Comparison of ENCODE assay signal across 15 cellular contexts in the genomic region with DNA sequence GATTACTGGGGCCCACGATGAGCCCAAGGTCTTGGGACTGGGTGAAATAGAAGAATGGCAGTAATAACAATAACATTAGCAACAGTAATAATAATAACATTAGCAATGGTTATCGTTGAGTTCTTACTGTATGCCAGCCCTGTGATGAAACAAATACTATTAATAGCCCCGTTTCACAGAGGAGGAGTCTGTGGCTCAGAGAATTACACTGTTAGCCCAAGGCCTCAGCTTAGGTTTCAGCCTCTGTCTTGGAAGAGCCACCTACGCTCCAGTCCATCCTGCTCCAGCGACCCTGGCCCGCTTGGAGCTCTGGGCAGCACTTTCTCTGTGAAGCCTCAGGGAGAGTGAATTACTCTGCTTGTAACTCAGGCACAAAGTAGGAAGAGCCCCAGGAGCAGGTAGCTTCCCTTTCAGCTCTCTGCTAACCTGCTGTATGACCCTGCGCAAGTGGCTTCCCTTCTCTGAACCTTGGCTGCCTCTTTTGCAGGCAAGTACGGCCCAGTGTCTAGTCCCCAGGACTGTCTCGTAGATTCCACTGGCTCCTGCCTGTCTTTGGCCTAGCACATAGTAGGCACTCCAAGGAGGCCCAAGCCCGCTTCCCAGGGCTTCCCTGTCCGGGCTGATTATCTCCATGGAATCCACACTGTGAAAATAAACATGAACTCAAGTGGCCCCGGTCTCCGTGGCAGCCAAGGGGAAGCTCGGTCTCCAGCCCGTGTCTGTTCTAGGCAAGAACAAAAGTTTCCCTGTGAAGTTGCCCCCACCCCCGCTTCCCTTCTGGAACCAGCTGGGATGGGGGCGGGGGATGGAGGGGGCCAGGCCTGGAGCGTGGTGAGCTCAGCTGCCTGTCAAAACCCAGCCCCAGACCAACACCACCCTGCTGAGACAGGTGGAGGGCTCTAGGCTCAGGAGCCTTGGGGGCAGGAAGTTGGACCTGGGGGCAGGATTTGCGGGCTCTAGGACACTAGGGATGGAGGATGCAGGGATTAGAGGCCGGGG. TPM values are rescaled to one million over a fixed set of nuclear protein-coding genes. Genes with fewer than 3 reads are reported as not detected.
DNase-seq lines count a peak whose midpoint lies in the region; ATAC-seq and TF ChIP-seq lines count a peak whose summit lies in the region.
"Had no signal": no experiment of that assay in that cellular context is flagged by ENCODE, and none has a peak within 500 bp of the region (broad histone marks: within the 10 kb centered on the region; RNA-seq: fewer than 3 reads in every experiment).

No MANE protein-coding gene starts in this region.

- no peak overlapping the region for H2BK120ac ChIP-seq in H9 (ENCODE audit: low read depth, low read length, poor library complexity, severe bottlenecking)

- intact Hi-C loops in PC-3 (cut with micrococcal nuclease), result no loop called here

- H2AFZ ChIP-seq in H9 (ENCODE audit: low read length), result no peak overlapping the region
- H2AFZ ChIP-seq in PC-3 (ENCODE audit: low read length), result no peak overlapping the region

- H3K9ac ChIP-seq in H9 (ENCODE audit: extremely low read depth, insufficient read length, low read length) (no peak overlapping the region), PC-3 (ENCODE audit: low read length) (no peak overlapping the region)
- H3K9ac ChIP-seq: KMS-11 had no signal

- no peaks in the 10 kb centered on the region for H3K79me1 ChIP-seq in H9 (ENCODE audit: insufficient read depth, low read depth, low read length, poor library complexity, severe bottlenecking)

- H3F3A ChIP-seq in PC-3 (ENCODE audit: low read length, unreplicated experiment), result no peaks in the 10 kb centered on the region

- no peak overlapping the region for H2BK5ac ChIP-seq in H9 (ENCODE audit: insufficient read length, low read length)

- H3K79me2 ChIP-seq in H9 (ENCODE audit: insufficient read depth, low read length), result no peaks in the 10 kb centered on the region
- H3K79me2 ChIP-seq in PC-3 (ENCODE audit: low read length), result no peaks in the 10 kb centered on the region

- no peaks in the 10 kb centered on the region for H3K27me3 ChIP-seq in H9 (ENCODE audit: insufficient read depth, low read length)
- H3K27me3 ChIP-seq in PC-3 (ENCODE audit: low read length), result no peaks in the 10 kb centered on the region

- no peak overlapping the region for H2BK20ac ChIP-seq in H9 (ENCODE audit: low read depth, low read length, poor library complexity, severe bottlenecking)

- H3K18ac ChIP-seq in H9 (ENCODE audit: insufficient read length, low read depth, low read length), result no peak overlapping the region

- H3K9me2 ChIP-seq in PC-3 (replicated peaks; ENCODE audit: low read length), result no peaks in the 10 kb centered on the region

- no peak overlapping the region for H3K23ac ChIP-seq in H9 (ENCODE audit: insufficient read length, low read depth, low read length)

- no peak overlapping the region for H2BK12ac ChIP-seq in H9 (ENCODE audit: insufficient read length, low read depth, low read length)

- no peaks in the 10 kb centered on the region for H3K9me3 ChIP-seq in H9 (ENCODE audit: control insufficient read depth, low read depth, low read length)
- no peaks in the 10 kb centered on the region for H3K9me3 ChIP-seq in PC-3 (ENCODE audit: low read length)

- no peaks in the 10 kb centered on the region; a peak in 1 of 7 replicates for H3K36me3 Mint-ChIP-seq in H9 (ENCODE audit: insufficient read depth in 1 of 3, low read depth in 3 of 3)
- peaks cover 2% of the 10 kb centered on the region for H3K36me3 Mint-ChIP-seq in chondrocyte (ENCODE audit: low read depth)
- H3K36me3 Mint-ChIP-seq in progenitor cell of endocrine pancreas (ENCODE audit: insufficient read depth), result no peaks in the 10 kb centered on the region
- no peaks in the 10 kb centered on the region for H3K36me3 Mint-ChIP-seq in activated naive CD8-positive, alpha-beta T cell treated with anti-CD3 and anti-CD28 coated beads, Interleukin-2, amount 50 U/mL, for 24 hours (ENCODE audit: low read depth)
- H3K36me3 Mint-ChIP-seq: activated CD8-positive, alpha-beta memory T cell treated with anti-CD3 and anti-CD28 coated beads, Interleukin-2, amount 10 ng/mL, durations not matched to agents 7 days and 5 days; CD8-positive, alpha-beta T cell had no signal

- H2AK5ac ChIP-seq in H9 (ENCODE audit: insufficient read length, low read length), result no peak overlapping the region

- no peak overlapping the region for H3K56ac ChIP-seq in H9 (ENCODE audit: insufficient read length, low read depth, low read length)

- H3K4me1 Mint-ChIP-seq in H9 (peaks cover 18 to 27% of the 10 kb centered on the region in 2 experiments), chondrocyte (ENCODE audit: low read depth) (peaks cover 17% of the 10 kb centered on the region), progenitor cell of endocrine pancreas (ENCODE audit: low read depth) (peaks cover 40% of the 10 kb centered on the region)
- no peaks in the 10 kb centered on the region for H3K4me1 Mint-ChIP-seq in activated naive CD8-positive, alpha-beta T cell treated with anti-CD3 and anti-CD28 coated beads, Interleukin-2, amount 50 U/mL, for 24 hours
- H3K4me1 Mint-ChIP-seq: activated CD8-positive, alpha-beta memory T cell treated with anti-CD3 and anti-CD28 coated beads, Interleukin-2, amount 10 ng/mL, durations not matched to agents 7 days and 5 days; T-helper 17 cell had no signal

- no peak overlapping the region for H4K8ac ChIP-seq in H9 (replicated peaks; ENCODE audit: insufficient read length, low read depth, low read length)

- no peak overlapping the region for H3K4ac ChIP-seq in H9 (ENCODE audit: low read depth, low read length)

- no peak for ATAC-seq in activated naive CD8-positive, alpha-beta T cell treated with anti-CD3 and anti-CD28 coated beads, Interleukin-2, amount 50 U/mL, for 24 hours
- no peak for ATAC-seq in PC-3
- ATAC-seq: activated CD8-positive, alpha-beta memory T cell treated with anti-CD3 and anti-CD28 coated beads, Interleukin-2, amount 10 ng/mL, durations not matched to agents 7 days and 5 days; CD8-positive, alpha-beta T cell; GM12878; T-helper 17 cell had no signal

- no peaks in the 10 kb centered on the region for H3K36me3 ChIP-seq in PC-3 (ENCODE audit: low read depth, low read length)

- H3K4me1 ChIP-seq in H9 (ENCODE audit: insufficient read depth, low read length) (no peaks in the 10 kb centered on the region), PC-3 (ENCODE audit: insufficient read depth, low read length) (no peaks in the 10 kb centered on the region)

- no CpG with 5 or more reads among the region's 20 CpGs for WGBS in H9 (ENCODE audit: extremely low coverage, insufficient read length, low lambda C conversion rate)

- TF ChIP-seq CTCF in H9 (conservative IDR thresholded peaks at IDR 0.05) (no peak), chondrocyte (IDR thresholded peaks at IDR 0.05) (no peak), progenitor cell of endocrine pancreas (IDR thresholded peaks at IDR 0.05; ENCODE audit: unreplicated experiment) (no peak), PC-3 (conservative IDR thresholded peaks at IDR 0.05; ENCODE audit: low read depth, low read length) (no peak)

- H3K4me3 Mint-ChIP-seq in H9 (no peak overlapping the region), chondrocyte (ENCODE audit: unreplicated experiment) (no peak overlapping the region), progenitor cell of endocrine pancreas (ENCODE audit: low read depth) (no peak overlapping the region)
- no peak overlapping the region for H3K4me3 Mint-ChIP-seq in activated naive CD8-positive, alpha-beta T cell treated with anti-CD3 and anti-CD28 coated beads, Interleukin-2, amount 50 U/mL, for 24 hours
- H3K4me3 Mint-ChIP-seq: activated CD8-positive, alpha-beta memory T cell treated with anti-CD3 and anti-CD28 coated beads, Interleukin-2, amount 10 ng/mL, durations not matched to agents 7 days and 5 days; CD8-positive, alpha-beta T cell; T-helper 17 cell had no signal

- H4K20me1 ChIP-seq in H9 (ENCODE audit: control insufficient read depth, insufficient read depth, insufficient read length), result no peaks in the 10 kb centered on the region
- no peaks in the 10 kb centered on the region for H4K20me1 ChIP-seq in PC-3 (ENCODE audit: low read length)

- H3K14ac ChIP-seq in H9 (ENCODE audit: insufficient read depth, low read length), result 0 out of 2 replicates have a peak overlapping the region, but pooled peaks have one; percentile 18

- no peak overlapping the region for H4K5ac ChIP-seq in H9 (ENCODE audit: insufficient read length, low read depth, low read length)

- H3K23me2 ChIP-seq in H9 (ENCODE audit: insufficient read length, low read depth, low read length, poor library complexity, severe bottlenecking), result no peaks in the 10 kb centered on the region

- BruUV-seq in PC-3 (replicated peaks; lab: Mats Ljungman, UMichigan), result no TSS peak

- H4K91ac ChIP-seq in H9 (ENCODE audit: insufficient read length, low read depth, low read length), result no peak overlapping the region

- H3K27me3 Mint-ChIP-seq in H9 (ENCODE audit: low read depth) (peaks cover 29% of the 10 kb centered on the region), chondrocyte (ENCODE audit: low read depth) (peaks cover 42% of the 10 kb centered on the region), progenitor cell of endocrine pancreas (peaks cover 13% of the 10 kb centered on the region)
- peaks cover 47% of the 10 kb centered on the region for H3K27me3 Mint-ChIP-seq in activated naive CD8-positive, alpha-beta T cell treated with anti-CD3 and anti-CD28 coated beads, Interleukin-2, amount 50 U/mL, for 24 hours

- CTCF ChIA-PET in PC-3 (lab: Charles Lee), result no interaction called here

- no peak overlapping the region for H3K4me3 ChIP-seq in PC-3 (ENCODE audit: low read length)
- H3K4me3 ChIP-seq: GM12878 had no signal

- no peak overlapping the region for H3T11ph ChIP-seq in H9 (ENCODE audit: low read length)

- no peak overlapping the region for H3K27ac ChIP-seq in H9 (ENCODE audit: insufficient read length, low read depth, low read length)
- no peak overlapping the region for H3K27ac ChIP-seq in PC-3 (ENCODE audit: low read length)
- H3K27ac ChIP-seq: KMS-11 had no signal

- POLR2A ChIA-PET in PC-3 (lab: Charles Lee; ENCODE audit: unreplicated experiment), result no interaction called here

- no peak for DNase-seq in H9
- DNase-seq in chondrocyte (ENCODE audit: low spot score), result peak; percentile 56
- peak; percentile 42 for DNase-seq in inferior parietal cortex (ENCODE audit: extremely low spot score)
- no peak for DNase-seq in progenitor cell of endocrine pancreas (ENCODE audit: low spot score, unreplicated experiment)
- DNase-seq in activated naive CD8-positive, alpha-beta T cell treated with anti-CD3 and anti-CD28 coated beads, Interleukin-2, amount 50 U/mL, for 24 hours, result no peak
- DNase-seq in PC-3, result no peak
- no peak for DNase-seq in NK-92 treated with Interleukin-12 subunit alpha and Interleukin-12 subunit beta, amount 100 ng/mL, for 24 hours (lab: John Stamatoyannopoulos, UW)
- DNase-seq in NCI-H510A (lab: John Stamatoyannopoulos, UW), result no peak
- DNase-seq: activated CD8-positive, alpha-beta memory T cell treated with anti-CD3 and anti-CD28 coated beads, Interleukin-2, amount 10 ng/mL, durations not matched to agents 7 days and 5 days; CD8-positive, alpha-beta T cell; NCI-H69; T-helper 17 cell had no signal

- no peak overlapping the region for H3K27ac Mint-ChIP-seq in H9
- peak overlapping the region; percentile 79 for H3K27ac Mint-ChIP-seq in chondrocyte (ENCODE audit: unreplicated experiment)
- H3K27ac Mint-ChIP-seq in progenitor cell of endocrine pancreas, result peak overlapping the region; percentile 86
- H3K27ac Mint-ChIP-seq in activated naive CD8-positive, alpha-beta T cell treated with anti-CD3 and anti-CD28 coated beads, Interleukin-2, amount 50 U/mL, for 24 hours, result no peak overlapping the region
- H3K27ac Mint-ChIP-seq: activated CD8-positive, alpha-beta memory T cell treated with anti-CD3 and anti-CD28 coated beads, Interleukin-2, amount 10 ng/mL, durations not matched to agents 7 days and 5 days; CD8-positive, alpha-beta T cell; T-helper 17 cell had no signal

- H3K9me3 Mint-ChIP-seq in H9 (peaks cover 0 to 2% of the 10 kb centered on the region in 2 experiments; a peak in 1 of 5 replicates), chondrocyte (ENCODE audit: low read depth) (no peaks in the 10 kb centered on the region), progenitor cell of endocrine pancreas (ENCODE audit: low read depth) (no peaks in the 10 kb centered on the region)
- no peaks in the 10 kb centered on the region for H3K9me3 Mint-ChIP-seq in activated naive CD8-positive, alpha-beta T cell treated with anti-CD3 and anti-CD28 coated beads, Interleukin-2, amount 50 U/mL, for 24 hours
- H3K9me3 Mint-ChIP-seq: CD8-positive, alpha-beta T cell had no signal

- H3K4me2 ChIP-seq in H9 (ENCODE audit: insufficient read depth, insufficient read length, low read length) (no peak overlapping the region), PC-3 (ENCODE audit: low read length) (no peak overlapping the region)
- H3K4me2 ChIP-seq: KMS-11 had no signal

- H2BK15ac ChIP-seq in H9 (ENCODE audit: low read depth, low read length), result no peak overlapping the region

RNA-seq across cellular contexts. Expression of a gene that starts 26.2 kb away (rescaled TPM):
- total RNA-seq in H9 (2021), result 0.70 and 0.85 TPM in 2 replicates
- total RNA-seq in chondrocyte, result 0.17 TPM in 1 of 3 replicates, not detected in the others
- 9.1 and 11.0 TPM in 2 replicates for total RNA-seq in progenitor cell of endocrine pancreas
- total RNA-seq in PC-3 (2014; rRNA removed), result 0.55 and 1.2 TPM in 2 replicates
- total RNA-seq: activated CD8-positive, alpha-beta memory T cell treated with anti-CD3 and anti-CD28 coated beads, Interleukin-2, amount 10 ng/mL, durations not matched to agents 7 days and 5 days; CD8-positive, alpha-beta T cell; GM12878; renal cortical epithelial cell; T-helper 17 cell had no signal

Comparison
In these comparisons a context has a peak if more than half of its experiments do, and no peak if none do; other contexts are left out.
1. DNase-seq: peak in chondrocyte (single experiment) and inferior parietal cortex (single experiment); none in H9 (single experiment), progenitor cell of endocrine pancreas (single experiment), activated naive CD8-positive, alpha-beta T cell treated with anti-CD3 and anti-CD28 coated beads, Interleukin-2, amount 50 U/mL, for 24 hours (single experiment), PC-3 (single experiment), NK-92 treated with Interleukin-12 subunit alpha and Interleukin-12 subunit beta, amount 100 ng/mL, for 24 hours (single experiment) and NCI-H510A (single experiment).
2. H3K27ac Mint-ChIP-seq: peak in chondrocyte (single experiment) and progenitor cell of endocrine pancreas (single experiment); none in H9 (0 of 3) and activated naive CD8-positive, alpha-beta T cell treated with anti-CD3 and anti-CD28 coated beads, Interleukin-2, amount 50 U/mL, for 24 hours (single experiment).